In the genomic region with DNA sequence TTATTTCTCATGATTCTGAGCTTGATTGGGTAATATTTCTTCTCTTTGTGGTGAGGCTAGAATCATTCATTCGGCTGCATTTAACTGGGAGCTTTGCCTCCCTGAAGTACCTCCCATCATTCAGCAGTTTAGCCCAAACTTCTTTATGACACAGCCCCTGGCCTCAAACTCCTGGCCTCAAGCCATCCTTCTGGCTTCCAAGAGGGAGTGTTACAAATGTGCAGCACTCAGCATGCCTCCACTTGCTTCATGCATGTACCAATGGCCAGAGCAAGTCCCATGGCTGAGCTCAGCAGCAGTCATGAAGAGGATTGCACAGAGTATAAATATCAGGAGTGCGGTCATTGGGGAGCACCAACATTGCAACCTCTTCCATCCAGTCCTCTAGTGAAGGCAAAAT, we compare ENCODE assay signal across 18 cellular contexts.
DNase-seq lines count a peak whose midpoint lies in the region; ATAC-seq and TF ChIP-seq lines count a peak whose summit lies in the region.
"Had no signal": no experiment of that assay in that cellular context is flagged by ENCODE, and none has a peak within 500 bp of the region (broad histone marks: within the 10 kb centered on the region; RNA-seq: fewer than 3 reads in every experiment).

No MANE protein-coding gene starts in this region.

- H3K9ac ChIP-seq in fibroblast of lung (ENCODE audit: insufficient read depth, low read length) (no peak overlapping the region), mesenchymal stem cell (ENCODE audit: low read length) (peak overlapping the region; percentile 20)

- peaks cover 38% of the 10 kb centered on the region for H3K27me3 Mint-ChIP-seq in HFFc6 (ENCODE audit: insufficient read depth)
- H3K27me3 Mint-ChIP-seq: activated CD4-positive, alpha-beta memory T cell treated with anti-CD3 and anti-CD28 coated beads, Interleukin-2, amount 10 ng/mL, durations not matched to agents 7 days and 5 days; stimulated activated naive CD8-positive, alpha-beta T cell treated with anti-CD3 and anti-CD28 coated beads, Interleukin-15, Interleukin-2, amounts not matched to agents 100 ng/mL and 50 ng/mL, for 24 hours had no signal

- no peak overlapping the region for H3K4ac ChIP-seq in mesenchymal stem cell (ENCODE audit: low read depth in 1 of 2, low read length in 2 of 2)

- H3K9me3 Mint-ChIP-seq in HFFc6, result no peaks in the 10 kb centered on the region
- H3K9me3 Mint-ChIP-seq: activated CD4-positive, alpha-beta memory T cell treated with anti-CD3 and anti-CD28 coated beads, Interleukin-2, amount 10 ng/mL, durations not matched to agents 7 days and 5 days; stimulated activated naive CD8-positive, alpha-beta T cell treated with anti-CD3 and anti-CD28 coated beads, Interleukin-15, Interleukin-2, amounts not matched to agents 100 ng/mL and 50 ng/mL, for 24 hours had no signal

- H3K18ac ChIP-seq in mesenchymal stem cell (ENCODE audit: low read depth in 1 of 2, low read length in 2 of 2), result no peak overlapping the region

- no peak overlapping the region for H2BK120ac ChIP-seq in mesenchymal stem cell (ENCODE audit: low read depth, low read length)

- H2BK5ac ChIP-seq in mesenchymal stem cell (ENCODE audit: low read depth, low read length, poor library complexity, severe bottlenecking), result no peak overlapping the region

- H4K8ac ChIP-seq in mesenchymal stem cell (ENCODE audit: low read length), result no peak overlapping the region

- no peaks in the 10 kb centered on the region for H3K27me3 ChIP-seq in fibroblast of lung (ENCODE audit: control insufficient read depth, insufficient read depth, low read length)
- H3K27me3 ChIP-seq in mesenchymal stem cell (ENCODE audit: control insufficient read depth in 1 of 2, insufficient read depth in 1 of 2, low read length in 2 of 2), result no peaks in the 10 kb centered on the region
- H3K27me3 ChIP-seq: adrenal gland, vagina had no signal

- no peaks in the 10 kb centered on the region for H3K4me1 ChIP-seq in fibroblast of lung (ENCODE audit: control insufficient read depth, extremely low read depth, insufficient read depth, low read length)
- no peaks in the 10 kb centered on the region for H3K4me1 ChIP-seq in mesenchymal stem cell (ENCODE audit: control insufficient read depth, insufficient read depth, low read depth, low read length)
- H3K4me1 ChIP-seq: adrenal gland had no signal

- H3K36me3 Mint-ChIP-seq in HFFc6 (ENCODE audit: low read depth), result no peaks in the 10 kb centered on the region
- H3K36me3 Mint-ChIP-seq: naive B cell had no signal

- ATAC-seq in GM21717 (IDR thresholded peaks at IDR 0.05; ENCODE audit: unreplicated experiment) (no peak), HG02642 (IDR thresholded peaks at IDR 0.05; ENCODE audit: poor library complexity, unreplicated experiment) (no peak)
- ATAC-seq: left lobe of liver had no signal

- no peak for TF ChIP-seq CTCF in AG10803 (conservative IDR thresholded peaks at IDR 0.05; ENCODE audit: low read length)
- TF ChIP-seq CTCF in fibroblast of lung (conservative IDR thresholded peaks at IDR 0.05 in 1 of 2, IDR thresholded peaks at IDR 0.05 in 1 of 2; ENCODE audit: low read depth in 1 of 2, low read length in 2 of 2), result no peak
- no peak for TF ChIP-seq CTCF in HFFc6 (IDR thresholded peaks at IDR 0.05)

- DNase-seq in AG10803 (ENCODE audit: low read depth) (peak; percentile 68), RPMI7951 (ENCODE audit: low read depth) (peak; percentile 79), fibroblast of lung (ENCODE audit: low read depth in 2 of 2) (peak; percentile 54 to 80), mesenchymal stem cell (no peak), HFFc6 (no peak), NCI-H146 (lab: John Stamatoyannopoulos, UW) (no peak)
- DNase-seq: activated CD4-positive, alpha-beta memory T cell treated with anti-CD3 and anti-CD28 coated beads, Interleukin-2, amount 10 ng/mL, durations not matched to agents 7 days and 5 days; adrenal gland; naive B cell; NCI-H1417 had no signal

- H3K4me3 Mint-ChIP-seq in HFFc6, result no peak overlapping the region
- H3K4me3 Mint-ChIP-seq: activated CD4-positive, alpha-beta memory T cell treated with anti-CD3 and anti-CD28 coated beads, Interleukin-2, amount 10 ng/mL, durations not matched to agents 7 days and 5 days; naive B cell; stimulated activated naive CD8-positive, alpha-beta T cell treated with anti-CD3 and anti-CD28 coated beads, Interleukin-15, Interleukin-2, amounts not matched to agents 100 ng/mL and 50 ng/mL, for 24 hours had no signal

- no peaks in the 10 kb centered on the region for H3K79me1 ChIP-seq in mesenchymal stem cell (replicated peaks; ENCODE audit: low read length, poor library complexity, severe bottlenecking)

- H3K4me3 ChIP-seq in AG10803 (ENCODE audit: low read length) (no peak overlapping the region), fibroblast of lung (replicated peaks in 1 of 4; ENCODE audit: control extremely low read depth in 1 of 4, insufficient read depth in 1 of 4, low read depth in 3 of 4, low read length in 4 of 4) (no peak overlapping the region), mesenchymal stem cell (ENCODE audit: insufficient read depth in 1 of 2, low read depth in 1 of 2, low read length in 2 of 2) (peak overlapping the region in 1 of 2 experiments; percentile 23)
- H3K4me3 ChIP-seq: adrenal gland, coronary artery, SK-N-MC, vagina had no signal

- WGBS in mesenchymal stem cell, result 87% methylated on average over 2 of the region's 2 CpGs

- H3K27ac ChIP-seq in fibroblast of lung (ENCODE audit: insufficient read depth, low read length) (no peak overlapping the region), mesenchymal stem cell (ENCODE audit: low read length, poor library complexity, severe bottlenecking) (no peak overlapping the region)
- H3K27ac ChIP-seq: adrenal gland, coronary artery, SK-N-MC, vagina, VCaP had no signal

- H3K27ac Mint-ChIP-seq in HFFc6, result no peak overlapping the region
- H3K27ac Mint-ChIP-seq: activated CD4-positive, alpha-beta memory T cell treated with anti-CD3 and anti-CD28 coated beads, Interleukin-2, amount 10 ng/mL, durations not matched to agents 7 days and 5 days; naive B cell; stimulated activated naive CD8-positive, alpha-beta T cell treated with anti-CD3 and anti-CD28 coated beads, Interleukin-15, Interleukin-2, amounts not matched to agents 100 ng/mL and 50 ng/mL, for 24 hours had no signal

- H3K4me1 Mint-ChIP-seq in HFFc6 (ENCODE audit: low read depth), result peaks cover 27% of the 10 kb centered on the region
- H3K4me1 Mint-ChIP-seq: activated CD4-positive, alpha-beta memory T cell treated with anti-CD3 and anti-CD28 coated beads, Interleukin-2, amount 10 ng/mL, durations not matched to agents 7 days and 5 days; naive B cell had no signal

- H2AK5ac ChIP-seq in mesenchymal stem cell (ENCODE audit: low read length, severe bottlenecking), result no peak overlapping the region

- H3K9me3 ChIP-seq in fibroblast of lung (ENCODE audit: control insufficient read depth, insufficient read depth, low read depth, low read length) (no peaks in the 10 kb centered on the region), mesenchymal stem cell (ENCODE audit: control insufficient read depth, low read length) (no peaks in the 10 kb centered on the region)
- H3K9me3 ChIP-seq: adrenal gland, vagina had no signal

- H3K23ac ChIP-seq in mesenchymal stem cell (ENCODE audit: low read length in 2 of 2), result no peak overlapping the region

- H4K91ac ChIP-seq in mesenchymal stem cell (ENCODE audit: low read length), result no peak overlapping the region

- H3K4me2 ChIP-seq in fibroblast of lung (ENCODE audit: extremely low read depth, insufficient read depth, low read length) (no peak overlapping the region), mesenchymal stem cell (ENCODE audit: low read length, poor library complexity, severe bottlenecking) (no peak overlapping the region)

- H2BK12ac ChIP-seq in mesenchymal stem cell (ENCODE audit: low read length in 2 of 2), result no peak overlapping the region

- H3K36me3 ChIP-seq in fibroblast of lung (ENCODE audit: control insufficient read depth, insufficient read depth, low read length) (no peaks in the 10 kb centered on the region), mesenchymal stem cell (ENCODE audit: control insufficient read depth in 1 of 2, insufficient read depth in 2 of 2, low read depth in 1 of 2, low read length in 2 of 2) (no peaks in the 10 kb centered on the region)
- H3K36me3 ChIP-seq: adrenal gland, vagina had no signal

- no peaks in the 10 kb centered on the region for H3K79me2 ChIP-seq in fibroblast of lung (ENCODE audit: control insufficient read depth, insufficient read depth, low read length)

- H4K20me1 ChIP-seq in fibroblast of lung (ENCODE audit: control insufficient read depth, extremely low read depth, insufficient read depth, low read length), result no peaks in the 10 kb centered on the region

- H2AFZ ChIP-seq in fibroblast of lung (ENCODE audit: low read length), result no peak overlapping the region
- no peak overlapping the region for H2AFZ ChIP-seq in mesenchymal stem cell (ENCODE audit: low read depth, low read length)

- no peak overlapping the region for H2BK15ac ChIP-seq in mesenchymal stem cell (ENCODE audit: low read depth, poor library complexity, severe bottlenecking)

- no peak overlapping the region for H3K14ac ChIP-seq in mesenchymal stem cell (ENCODE audit: low read length in 2 of 2)

Comparison
In these comparisons a context has a peak if more than half of its experiments do, and no peak if none do; other contexts are left out.
1. DNase-seq: peak in AG10803 (single experiment), RPMI7951 (single experiment) and fibroblast of lung (2 of 2); none in mesenchymal stem cell (single experiment), HFFc6 (single experiment) and NCI-H146 (single experiment).